Comparison of ENCODE assay signal across 11 cellular contexts in genomic region chr9:120610975-120611689, GRCh38. TPM values are rescaled to one million over a fixed set of nuclear protein-coding genes. Genes with fewer than 3 reads are reported as not detected.
DNase-seq lines count a peak whose midpoint lies in the region; ATAC-seq, FAIRE-seq and TF ChIP-seq lines count a peak whose summit lies in the region.
"Had no signal": no experiment of that assay in that cellular context is flagged by ENCODE, and none has a peak within 500 bp of the region (broad histone marks: within the 10 kb centered on the region; RNA-seq: fewer than 3 reads in every experiment).

No MANE protein-coding gene starts in this region.

- H3K36me3 Mint-ChIP-seq in astrocyte (ENCODE audit: low read depth, unreplicated experiment), result no peaks in the 10 kb centered on the region

- TF ChIP-seq CTCF in astrocyte (IDR thresholded peaks at IDR 0.05; ENCODE audit: insufficient read depth, low read depth, low read length), result peak; percentile 18
- peak; percentile 39 for TF ChIP-seq CTCF in liver (IDR thresholded peaks at IDR 0.05; ENCODE audit: low read depth, low read length, missing input control)

- TF ChIP-seq RAD21 in liver (IDR thresholded peaks at IDR 0.05), result peak; percentile 46 to 59

- H3K4me3 Mint-ChIP-seq in astrocyte (ENCODE audit: unreplicated experiment), result no peak overlapping the region
- H3K4me3 Mint-ChIP-seq: activated T-cell treated with anti-CD3 and anti-CD28 coated beads, Interleukin-2, amount 50 U/mL, for 72 hours had no signal

- H3K27me3 Mint-ChIP-seq in astrocyte (ENCODE audit: low read depth, unreplicated experiment), result no peaks in the 10 kb centered on the region

- no peak for ATAC-seq in GM18519 (IDR thresholded peaks at IDR 0.05; ENCODE audit: low FRiP score, unreplicated experiment)
- ATAC-seq: activated T-cell treated with anti-CD3 and anti-CD28 coated beads, Interleukin-2, amount 50 U/mL, for 72 hours had no signal

- H3K4me2 ChIP-seq in Karpas-422 (ENCODE audit: low read depth, low read length, poor library complexity, severe bottlenecking), result no peak overlapping the region
- no peak overlapping the region for H3K4me2 ChIP-seq in astrocyte (ENCODE audit: low read length)

- peak overlapping the region; percentile 69 for H3K27ac Mint-ChIP-seq in astrocyte (ENCODE audit: unreplicated experiment)
- H3K27ac Mint-ChIP-seq: activated T-cell treated with anti-CD3 and anti-CD28 coated beads, Interleukin-2, amount 50 U/mL, for 72 hours had no signal

- peaks cover 80% of the 10 kb centered on the region for H3K79me2 ChIP-seq in Karpas-422 (ENCODE audit: low read length)
- no peaks in the 10 kb centered on the region for H3K79me2 ChIP-seq in astrocyte (ENCODE audit: insufficient read depth, low read length)

- H4K20me1 ChIP-seq in Karpas-422 (ENCODE audit: insufficient read depth, low read depth, low read length) (no peaks in the 10 kb centered on the region), astrocyte (ENCODE audit: insufficient read depth, low read length) (no peaks in the 10 kb centered on the region)

- no peaks in the 10 kb centered on the region for H3K27me3 ChIP-seq in Karpas-422 (ENCODE audit: low read length)
- H3K27me3 ChIP-seq in astrocyte (ENCODE audit: insufficient read depth, low read length), result no peaks in the 10 kb centered on the region
- H3K27me3 ChIP-seq in liver (ENCODE audit: control insufficient read depth in 4 of 4, insufficient read depth in 4 of 4, low read length in 3 of 4), result no peaks in the 10 kb centered on the region
- H3K27me3 ChIP-seq: sigmoid colon had no signal

- H3K4me3 ChIP-seq in Karpas-422 (ENCODE audit: low read length), result no peak overlapping the region
- H3K4me3 ChIP-seq in astrocyte (ENCODE audit: insufficient read depth, low read depth, low read length), result no peak overlapping the region
- no peak overlapping the region for H3K4me3 ChIP-seq in liver (ENCODE audit: low read depth in 1 of 3, low read length in 3 of 3)
- H3K4me3 ChIP-seq: sigmoid colon had no signal

- H3K36me3 ChIP-seq in Karpas-422 (ENCODE audit: insufficient read depth, low read length) (peaks cover 77% of the 10 kb centered on the region), astrocyte (ENCODE audit: insufficient read depth, low read length) (no peaks in the 10 kb centered on the region), liver (ENCODE audit: control insufficient read depth in 4 of 4, insufficient read depth in 3 of 4, low read depth in 1 of 4, low read length in 3 of 4) (peaks cover 2 to 23% (median 9%) of the 10 kb centered on the region in 4 donors)

- H3K4me1 Mint-ChIP-seq in astrocyte (ENCODE audit: low read depth, unreplicated experiment), result peaks cover 18% of the 10 kb centered on the region

- FAIRE-seq in astrocyte (lab: Jason Lieb, UNC), result no peak

- H3K9me2 ChIP-seq in Karpas-422 (replicated peaks; ENCODE audit: insufficient read depth, low read length), result no peaks in the 10 kb centered on the region

- H3K27ac ChIP-seq in Karpas-422 (ENCODE audit: low read length), result peak overlapping the region; percentile 7
- H3K27ac ChIP-seq in astrocyte (ENCODE audit: low read depth, low read length), result no peak overlapping the region
- H3K27ac ChIP-seq in liver (ENCODE audit: low read depth in 1 of 2, low read length in 2 of 2), result no peak overlapping the region
- H3K27ac ChIP-seq: sigmoid colon had no signal

- H3K9me3 Mint-ChIP-seq in astrocyte (ENCODE audit: unreplicated experiment), result no peaks in the 10 kb centered on the region
- H3K9me3 Mint-ChIP-seq: activated T-cell treated with anti-CD3 and anti-CD28 coated beads, Interleukin-2, amount 50 U/mL, for 72 hours had no signal

- H3K9ac ChIP-seq in Karpas-422 (ENCODE audit: low read length) (no peak overlapping the region), astrocyte (ENCODE audit: low read length) (no peak overlapping the region), liver (ENCODE audit: low read depth in 1 of 2, low read length in 2 of 2) (no peak overlapping the region)

- peaks cover 9% of the 10 kb centered on the region for H3K4me1 ChIP-seq in Karpas-422 (ENCODE audit: low read length)
- peaks cover 8% of the 10 kb centered on the region for H3K4me1 ChIP-seq in astrocyte (ENCODE audit: insufficient read depth, low read length)
- peaks cover 0 to 4% (median 2%) of the 10 kb centered on the region in 4 donors for H3K4me1 ChIP-seq in liver (ENCODE audit: control insufficient read depth in 4 of 4, insufficient read depth in 4 of 4, low read length in 3 of 4)
- H3K4me1 ChIP-seq: sigmoid colon had no signal

- H3K9me3 ChIP-seq in Karpas-422 (ENCODE audit: low read length), result no peaks in the 10 kb centered on the region
- no peaks in the 10 kb centered on the region for H3K9me3 ChIP-seq in astrocyte (ENCODE audit: insufficient read depth, low read depth, low read length)
- H3K9me3 ChIP-seq in liver (ENCODE audit: control insufficient read depth in 4 of 4, low read length in 3 of 4), result no peaks in the 10 kb centered on the region
- H3K9me3 ChIP-seq: sigmoid colon had no signal

- H2AFZ ChIP-seq in Karpas-422 (ENCODE audit: low read length), result no peak overlapping the region
- no peak overlapping the region for H2AFZ ChIP-seq in astrocyte (ENCODE audit: low read depth, low read length)

- DNase-seq in ELR (ENCODE audit: low read depth) (peak; percentile 46), Karpas-422 (no peak), astrocyte (ENCODE audit: low read depth) (no peak), GOT3 (lab: John Stamatoyannopoulos, UW) (no peak), NCI-H446 treated with DMSO at 0.1 percent for 48 hours (lab: John Stamatoyannopoulos, UW) (no peak), HuH-7 (ENCODE audit: low spot score) (no peak)
- DNase-seq: activated T-cell treated with anti-CD3 and anti-CD28 coated beads, Interleukin-2, amount 50 U/mL, for 72 hours; effector memory CD4-positive, alpha-beta T cell; sigmoid colon had no signal

TF ChIP-seq in liver, 16 proteins besides CTCF, POLR2A, EP300 and RAD21:
- TF ChIP-seq ATF3 (IDR thresholded peaks at IDR 0.05) (no peak), JUND (IDR thresholded peaks at IDR 0.05) (no peak), TAF1 (conservative IDR thresholded peaks at IDR 0.05) (no peak), MAX (IDR thresholded peaks at IDR 0.05) (no peak), NR2F2 (IDR thresholded peaks at IDR 0.05) (no peak), YY1 (IDR thresholded peaks at IDR 0.05) (no peak), HNF4G (IDR thresholded peaks at IDR 0.05) (no peak), GABPA (IDR thresholded peaks at IDR 0.05 in 1 of 2, conservative IDR thresholded peaks at IDR 0.05 in 1 of 2) (no peak), SP1 (IDR thresholded peaks at IDR 0.05) (no peak)
TF ChIP-seq in liver: peak in this region for 0.

RNA-seq across cellular contexts. Expression of gene CDK5RAP2, which starts 31.2 kb away (rescaled TPM):
- total RNA-seq in Karpas-422 (2014; rRNA removed; shearing (Covaris generic); ENCODE audit: low replicate concordance), result 48.4 and 68.8 TPM in 2 replicates
- 26.6 and 36.3 TPM in 2 replicates for total RNA-seq in astrocyte
- 10 to 100 TPM; 29.3 to 38.9 TPM for total RNA-seq in liver
- 10 to 100 TPM; 11.7 to 14.1 TPM for polyA plus RNA-seq in liver
